Comparison of ENCODE assay signal across 12 cellular contexts in the genomic region with DNA sequence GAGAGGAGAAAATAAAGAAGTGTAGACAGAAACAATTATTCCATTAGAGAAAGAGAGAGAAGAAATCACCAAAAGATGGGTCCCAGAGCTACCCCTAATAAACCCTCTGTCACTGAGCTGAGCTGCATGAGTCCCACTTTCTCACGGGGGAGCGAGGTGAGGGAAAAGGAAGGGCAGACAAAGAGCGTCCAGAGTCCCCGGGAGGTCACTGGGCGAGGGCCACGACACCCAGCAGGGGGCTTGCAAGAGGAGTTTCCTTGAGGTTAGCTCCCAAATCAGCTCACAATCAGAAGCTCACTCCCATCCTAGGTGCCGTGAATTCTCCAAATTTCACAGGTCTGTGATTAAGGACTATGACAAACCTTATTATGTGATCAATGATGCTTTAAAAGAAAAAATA.
A peak's percentile ranks its signal among the peaks of the same experiment; 100 is the strongest.
DNase-seq lines count a peak whose midpoint lies in the region; ATAC-seq, FAIRE-seq and TF ChIP-seq lines count a peak whose summit lies in the region.
"Had no signal": no experiment of that assay in that cellular context is flagged by ENCODE, and none has a peak within 500 bp of the region (broad histone marks: within the 10 kb centered on the region; RNA-seq: fewer than 3 reads in every experiment).

No MANE protein-coding gene starts in this region.

- CTCF ChIA-PET in K562 (lab: Yijun Ruan, JAX; ENCODE audit: low intra/inter-chr PET ratio): no interaction called here

- H2AFZ ChIP-seq in KMS-11 (ENCODE audit: low read depth): no peak overlapping the region
- H2AFZ ChIP-seq in K562 (ENCODE audit: low read depth, low read length): peak overlapping the region; percentile 11; the same call in 1 of the 2 replicates

- POLR2A ChIA-PET in K562 (lab: Yijun Ruan, JAX): interaction anchor here (1.3 to 1.6 kb wide), 2 partner anchors 20 to 536 kb away, joined by 4 read pairs; a partner anchor contains a TSS

- H3K4me1 ChIP-seq in KMS-11 (ENCODE audit: low read depth, poor library complexity, severe bottlenecking) (peaks cover 40% of the 10 kb centered on the region), K562 (replicated peaks in 1 of 2; ENCODE audit: control insufficient read depth in 2 of 2, insufficient read depth in 2 of 2, low read length in 2 of 2) (peaks cover 36 to 44% of the 10 kb centered on the region in 2 experiments), mucosa of stomach (ENCODE audit: control insufficient read depth, insufficient read depth, low read length) (no peaks in the 10 kb centered on the region), suprapubic skin (peaks cover 39% of the 10 kb centered on the region)

- H3K27me3 ChIP-seq in KMS-11 (ENCODE audit: insufficient read depth, low read depth) (no peaks in the 10 kb centered on the region), K562 (ENCODE audit: control insufficient read depth in 2 of 2, insufficient read depth in 2 of 2, low read length in 2 of 2) (no peaks in the 10 kb centered on the region), mucosa of stomach (ENCODE audit: control insufficient read depth, insufficient read depth, low read length) (no peaks in the 10 kb centered on the region), suprapubic skin (no peaks in the 10 kb centered on the region)
- H3K27me3 ChIP-seq: SJSA1 had no signal

- H3K79me2 ChIP-seq in KMS-11 (ENCODE audit: insufficient read depth, low read depth): no peaks in the 10 kb centered on the region
- peaks cover 34% of the 10 kb centered on the region; the same call in 2 of the 3 replicates for H3K79me2 ChIP-seq in K562 (ENCODE audit: control insufficient read depth, insufficient read depth, low read length)

- 34% methylated on average over 3 of the region's 7 CpGs for WGBS in K562 (ENCODE audit: insufficient coverage, low coverage, missing lambda C conversion rate)
- 84% methylated on average over 7 of the region's 7 CpGs for WGBS in suprapubic skin

- no peak for TF ChIP-seq RAD21 in K562 (CRISPR knock-in tag; conservative IDR thresholded peaks at IDR 0.05 in 1 of 2, IDR thresholded peaks at IDR 0.05 in 1 of 2)

- H3K27ac ChIP-seq in KMS-11: no peak overlapping the region; the same call in 1 of the 2 replicates
- no peak overlapping the region; the same call in 2 of the 3 replicates for H3K27ac ChIP-seq in K562 (ENCODE audit: extremely low read depth, low read depth, low read length)
- peak overlapping the region; percentile 91 for H3K27ac ChIP-seq in suprapubic skin
- H3K27ac ChIP-seq: SJSA1 had no signal

- H3K9ac ChIP-seq in KMS-11 (no peak overlapping the region), K562 (ENCODE audit: insufficient read depth in 1 of 2, low read depth in 2 of 2, low read length in 2 of 2) (peak overlapping the region in 1 of 2 experiments; percentile 77; a peak in 2 of 4 replicates), mucosa of stomach (ENCODE audit: low read length) (peak overlapping the region; percentile 18)

- H3K9me3 ChIP-seq in K562 (replicated peaks; ENCODE audit: control insufficient read depth, insufficient read depth, low read depth, low read length) (no peaks in the 10 kb centered on the region), mucosa of stomach (ENCODE audit: control insufficient read depth, low read length) (no peaks in the 10 kb centered on the region), suprapubic skin (no peaks in the 10 kb centered on the region)
- H3K9me3 ChIP-seq: SJSA1 had no signal

- no peaks in the 10 kb centered on the region for H4K20me1 ChIP-seq in KMS-11 (ENCODE audit: insufficient read depth)
- H4K20me1 ChIP-seq in K562 (replicated peaks; ENCODE audit: control insufficient read depth, insufficient read depth, low read length): no peaks in the 10 kb centered on the region

- H3K4me3 ChIP-seq in KMS-11 (IDR thresholded peaks at IDR 0.05; ENCODE audit: insufficient read depth, low read depth, low read length) (no peak overlapping the region), K562 (no peak overlapping the region), mucosa of stomach (ENCODE audit: low read length) (no peak overlapping the region), suprapubic skin (peak overlapping the region; percentile 29)
- H3K4me3 ChIP-seq: SJSA1 had no signal

- intact Hi-C loops in K562 (cut with micrococcal nuclease): no loop called here

- in situ Hi-C loops in K562 (cut with MboI): no loop called here

- TF ChIP-seq EP300 in K562 (IDR thresholded peaks at IDR 0.05; ENCODE audit: low read length) (no peak), suprapubic skin (IDR thresholded peaks at IDR 0.05) (no peak)

- TF ChIP-seq CTCF in KMS-11 (conservative IDR thresholded peaks at IDR 0.05; ENCODE audit: low read depth, low read length) (no peak), K562 (IDR thresholded peaks at IDR 0.05 in 2 of 3, conservative IDR thresholded peaks at IDR 0.05 in 1 of 3; ENCODE audit: insufficient read depth in 2 of 3, low read depth in 1 of 3, low read length in 3 of 3) (0 out of 6 replicates have a peak, but pooled peaks of 1 of the 3 experiments have one; percentile 15), suprapubic skin (IDR thresholded peaks at IDR 0.05) (no peak)

- no peak for TF ChIP-seq POLR2A in K562 (conservative IDR thresholded peaks at IDR 0.05)
- TF ChIP-seq POLR2A in suprapubic skin (IDR thresholded peaks at IDR 0.05): no peak

- DNase-seq in K562 (ENCODE audit: extremely low read depth in 1 of 4, low spot score in 3 of 4) (peak in 1 of 4 experiments; percentile 42), suprapubic skin (ENCODE audit: low spot score in 2 of 2) (no peak), globus pallidus (ENCODE audit: low spot score) (no peak)
- DNase-seq in activated CD4-positive, alpha-beta T cell treated with anti-CD3 and anti-CD28 coated beads, Interleukin-2, amount 50 U/mL, for 48 hours: no peak
- DNase-seq: activated CD4-positive, CD25-positive, alpha-beta regulatory T cell treated with anti-CD3 and anti-CD28 coated beads, Interleukin-2, amount 50 U/mL, for 72 hours; DMS79 treated with DMSO at 0.1 percent for 48 hours; mammary epithelial cell; NCI-H446 treated with DMSO at 0.1 percent for 48 hours had no signal

- no peaks in the 10 kb centered on the region for H3K9me1 ChIP-seq in K562 (ENCODE audit: control insufficient read depth, insufficient read depth, low read length)

- H3K36me3 ChIP-seq in KMS-11 (ENCODE audit: insufficient read depth): no peaks in the 10 kb centered on the region
- H3K36me3 ChIP-seq in K562 (ENCODE audit: control insufficient read depth, insufficient read depth, low read length): no peaks in the 10 kb centered on the region
- H3K36me3 ChIP-seq in mucosa of stomach (ENCODE audit: control insufficient read depth, insufficient read depth, low read length): no peaks in the 10 kb centered on the region
- no peaks in the 10 kb centered on the region for H3K36me3 ChIP-seq in suprapubic skin
- H3K36me3 ChIP-seq: SJSA1 had no signal

- BruUV-seq in K562 (replicated peaks; lab: Mats Ljungman, UMichigan): no TSS peak

- ATAC-seq in K562: peak; percentile 26; the same call in 2 of the 3 replicates
- no peak for ATAC-seq in GM19395 (IDR thresholded peaks at IDR 0.05; ENCODE audit: unreplicated experiment)

- no peak for FAIRE-seq in K562 (lab: Jason Lieb, UNC)

- H3K4me2 ChIP-seq in KMS-11 (peak overlapping the region; percentile 30), K562 (ENCODE audit: insufficient read depth, low read length) (peak overlapping the region; percentile 21)

TF ChIP-seq in K562, 482 proteins besides CTCF, POLR2A, EP300 and RAD21 (continues in another document):
- TF ChIP-seq NBN (IDR thresholded peaks at IDR 0.05; ENCODE audit: low read depth) (no peak), IRF2 (CRISPR knock-in tag; IDR thresholded peaks at IDR 0.05) (no peak), RFX1 (IDR thresholded peaks at IDR 0.05) (no peak), ARNT (IDR thresholded peaks at IDR 0.05) (no peak), NFE2L1 (tag; IDR thresholded peaks at IDR 0.05; ENCODE audit: borderline replicate concordance, low read depth) (no peak), KAT8 (IDR thresholded peaks at IDR 0.05; ENCODE audit: low read depth) (no peak), NFIX (CRISPR knock-in tag; IDR thresholded peaks at IDR 0.05; ENCODE audit: low read depth) (no peak)
- TF ChIP-seq, protein P1, sequence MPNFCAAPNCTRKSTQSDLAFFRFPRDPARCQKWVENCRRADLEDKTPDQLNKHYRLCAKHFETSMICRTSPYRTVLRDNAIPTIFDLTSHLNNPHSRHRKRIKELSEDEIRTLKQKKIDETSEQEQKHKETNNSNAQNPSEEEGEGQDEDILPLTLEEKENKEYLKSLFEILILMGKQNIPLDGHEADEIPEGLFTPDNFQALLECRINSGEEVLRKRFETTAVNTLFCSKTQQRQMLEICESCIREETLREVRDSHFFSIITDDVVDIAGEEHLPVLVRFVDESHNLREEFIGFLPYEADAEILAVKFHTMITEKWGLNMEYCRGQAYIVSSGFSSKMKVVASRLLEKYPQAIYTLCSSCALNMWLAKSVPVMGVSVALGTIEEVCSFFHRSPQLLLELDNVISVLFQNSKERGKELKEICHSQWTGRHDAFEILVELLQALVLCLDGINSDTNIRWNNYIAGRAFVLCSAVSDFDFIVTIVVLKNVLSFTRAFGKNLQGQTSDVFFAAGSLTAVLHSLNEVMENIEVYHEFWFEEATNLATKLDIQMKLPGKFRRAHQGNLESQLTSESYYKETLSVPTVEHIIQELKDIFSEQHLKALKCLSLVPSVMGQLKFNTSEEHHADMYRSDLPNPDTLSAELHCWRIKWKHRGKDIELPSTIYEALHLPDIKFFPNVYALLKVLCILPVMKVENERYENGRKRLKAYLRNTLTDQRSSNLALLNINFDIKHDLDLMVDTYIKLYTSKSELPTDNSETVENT (CRISPR knock-in tag; IDR thresholded peaks at IDR 0.05): no peak
- TF ChIP-seq, protein P2, sequence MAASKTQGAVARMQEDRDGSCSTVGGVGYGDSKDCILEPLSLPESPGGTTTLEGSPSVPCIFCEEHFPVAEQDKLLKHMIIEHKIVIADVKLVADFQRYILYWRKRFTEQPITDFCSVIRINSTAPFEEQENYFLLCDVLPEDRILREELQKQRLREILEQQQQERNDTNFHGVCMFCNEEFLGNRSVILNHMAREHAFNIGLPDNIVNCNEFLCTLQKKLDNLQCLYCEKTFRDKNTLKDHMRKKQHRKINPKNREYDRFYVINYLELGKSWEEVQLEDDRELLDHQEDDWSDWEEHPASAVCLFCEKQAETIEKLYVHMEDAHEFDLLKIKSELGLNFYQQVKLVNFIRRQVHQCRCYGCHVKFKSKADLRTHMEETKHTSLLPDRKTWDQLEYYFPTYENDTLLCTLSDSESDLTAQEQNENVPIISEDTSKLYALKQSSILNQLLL (CRISPR knock-in tag; IDR thresholded peaks at IDR 0.05; ENCODE audit: borderline replicate concordance): no peak
